In genomic region chr7:99372275-99373085, GRCh38 we compare ENCODE assay signal across 1 cellular context.
A peak's percentile ranks its signal among the peaks of the same experiment; 100 is the strongest.
TF ChIP-seq lines count a peak whose summit lies in the region.

No MANE protein-coding gene starts in this region.

TF ChIP-seq in HepG2, 621 proteins besides CTCF, POLR2A, EP300 and RAD21 (continued from another document and continues in another):
- TF ChIP-seq SRSF9 (IDR thresholded peaks at IDR 0.05; ENCODE audit: borderline replicate concordance, insufficient read depth, low read depth, low read length, poor library complexity, severe bottlenecking) (no peak), TOE1 (CRISPR knock-in tag; IDR thresholded peaks at IDR 0.05) (no peak), ZNF205 (CRISPR knock-in tag; IDR thresholded peaks at IDR 0.05) (no peak; the same call in 1 of the 2 replicates), ZMYM3 (CRISPR knock-in tag; IDR thresholded peaks at IDR 0.05) (peak; percentile 59; the same call in 1 of the 2 replicates), TBX3 (IDR thresholded peaks at IDR 0.05; ENCODE audit: borderline replicate concordance) (no peak), SOX5 (CRISPR knock-in tag; IDR thresholded peaks at IDR 0.05; ENCODE audit: borderline replicate concordance) (peak; percentile 61; the same call in 1 of the 2 replicates), ZNF781 (CRISPR knock-in tag; IDR thresholded peaks at IDR 0.05; ENCODE audit: borderline replicate concordance, not compliant biosample characterization) (no peak), ZNF235 (CRISPR knock-in tag; IDR thresholded peaks at IDR 0.05; ENCODE audit: borderline replicate concordance) (no peak), IKZF1 (IDR thresholded peaks at IDR 0.05) (no peak), RBFOX2 (IDR thresholded peaks at IDR 0.05; ENCODE audit: low read depth, low read length) (no peak), RNF219 (CRISPR knock-in tag; IDR thresholded peaks at IDR 0.05) (no peak), HMG20B (CRISPR knock-in tag; conservative IDR thresholded peaks at IDR 0.05) (peak; percentile 85), ONECUT2 (CRISPR knock-in tag; IDR thresholded peaks at IDR 0.05) (no peak), ZNF780A (CRISPR knock-in tag; IDR thresholded peaks at IDR 0.05) (no peak), ZNF138 (CRISPR knock-in tag; IDR thresholded peaks at IDR 0.05; ENCODE audit: low read depth) (no peak), ZNF546 (CRISPR knock-in tag; conservative IDR thresholded peaks at IDR 0.05) (no peak), SIX4 (CRISPR knock-in tag; IDR thresholded peaks at IDR 0.05) (no peak), NFRKB (IDR thresholded peaks at IDR 0.05) (no peak), ZNF773 (CRISPR knock-in tag; IDR thresholded peaks at IDR 0.05; ENCODE audit: borderline replicate concordance) (no peak), POLR2G (IDR thresholded peaks at IDR 0.05; ENCODE audit: low read depth, low read length) (peak; percentile 78), ETV5 (CRISPR knock-in tag; IDR thresholded peaks at IDR 0.05; ENCODE audit: borderline replicate concordance) (peak; percentile 60), ZFP36L1 (CRISPR knock-in tag; IDR thresholded peaks at IDR 0.05) (no peak), KLF13 (CRISPR knock-in tag; IDR thresholded peaks at IDR 0.05) (no peak), ZNF143 (CRISPR knock-in tag; IDR thresholded peaks at IDR 0.05) (no peak), ZNF567 (CRISPR knock-in tag; IDR thresholded peaks at IDR 0.05; ENCODE audit: borderline replicate concordance) (no peak), ZNF253 (CRISPR knock-in tag; IDR thresholded peaks at IDR 0.05; ENCODE audit: borderline replicate concordance) (no peak), ZSCAN20 (CRISPR knock-in tag; IDR thresholded peaks at IDR 0.05; ENCODE audit: borderline replicate concordance) (no peak), CEBPZ (IDR thresholded peaks at IDR 0.05; ENCODE audit: low read length) (no peak)
- TF ChIP-seq, protein P1, sequence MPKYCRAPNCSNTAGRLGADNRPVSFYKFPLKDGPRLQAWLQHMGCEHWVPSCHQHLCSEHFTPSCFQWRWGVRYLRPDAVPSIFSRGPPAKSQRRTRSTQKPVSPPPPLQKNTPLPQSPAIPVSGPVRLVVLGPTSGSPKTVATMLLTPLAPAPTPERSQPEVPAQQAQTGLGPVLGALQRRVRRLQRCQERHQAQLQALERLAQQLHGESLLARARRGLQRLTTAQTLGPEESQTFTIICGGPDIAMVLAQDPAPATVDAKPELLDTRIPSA (CRISPR knock-in tag; IDR thresholded peaks at IDR 0.05; ENCODE audit: borderline replicate concordance) = no peak
- TF ChIP-seq, protein P2, sequence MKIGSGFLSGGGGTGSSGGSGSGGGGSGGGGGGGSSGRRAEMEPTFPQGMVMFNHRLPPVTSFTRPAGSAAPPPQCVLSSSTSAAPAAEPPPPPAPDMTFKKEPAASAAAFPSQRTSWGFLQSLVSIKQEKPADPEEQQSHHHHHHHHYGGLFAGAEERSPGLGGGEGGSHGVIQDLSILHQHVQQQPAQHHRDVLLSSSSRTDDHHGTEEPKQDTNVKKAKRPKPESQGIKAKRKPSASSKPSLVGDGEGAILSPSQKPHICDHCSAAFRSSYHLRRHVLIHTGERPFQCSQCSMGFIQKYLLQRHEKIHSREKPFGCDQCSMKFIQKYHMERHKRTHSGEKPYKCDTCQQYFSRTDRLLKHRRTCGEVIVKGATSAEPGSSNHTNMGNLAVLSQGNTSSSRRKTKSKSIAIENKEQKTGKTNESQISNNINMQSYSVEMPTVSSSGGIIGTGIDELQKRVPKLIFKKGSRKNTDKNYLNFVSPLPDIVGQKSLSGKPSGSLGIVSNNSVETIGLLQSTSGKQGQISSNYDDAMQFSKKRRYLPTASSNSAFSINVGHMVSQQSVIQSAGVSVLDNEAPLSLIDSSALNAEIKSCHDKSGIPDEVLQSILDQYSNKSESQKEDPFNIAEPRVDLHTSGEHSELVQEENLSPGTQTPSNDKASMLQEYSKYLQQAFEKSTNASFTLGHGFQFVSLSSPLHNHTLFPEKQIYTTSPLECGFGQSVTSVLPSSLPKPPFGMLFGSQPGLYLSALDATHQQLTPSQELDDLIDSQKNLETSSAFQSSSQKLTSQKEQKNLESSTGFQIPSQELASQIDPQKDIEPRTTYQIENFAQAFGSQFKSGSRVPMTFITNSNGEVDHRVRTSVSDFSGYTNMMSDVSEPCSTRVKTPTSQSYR (CRISPR knock-in tag; IDR thresholded peaks at IDR 0.05; ENCODE audit: borderline replicate concordance) = no peak
- TF ChIP-seq, protein P3, sequence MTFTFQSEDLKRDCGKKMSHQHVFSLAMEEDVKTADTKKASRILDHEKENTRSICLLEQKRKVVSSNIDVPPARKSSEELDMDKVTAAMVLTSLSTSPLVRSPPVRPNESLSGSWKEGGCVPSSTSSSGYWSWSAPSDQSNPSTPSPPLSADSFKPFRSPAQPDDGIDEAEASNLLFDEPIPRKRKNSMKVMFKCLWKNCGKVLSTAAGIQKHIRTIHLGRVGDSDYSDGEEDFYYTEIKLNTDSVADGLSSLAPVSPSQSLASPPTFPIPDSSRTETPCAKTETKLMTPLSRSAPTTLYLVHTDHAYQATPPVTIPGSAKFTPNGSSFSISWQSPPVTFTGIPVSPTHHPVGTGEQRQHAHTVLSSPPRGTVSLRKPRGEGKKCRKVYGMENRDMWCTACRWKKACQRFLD (CRISPR knock-in tag; IDR thresholded peaks at IDR 0.05; ENCODE audit: borderline replicate concordance) = no peak
- TF ChIP-seq, protein P4, sequence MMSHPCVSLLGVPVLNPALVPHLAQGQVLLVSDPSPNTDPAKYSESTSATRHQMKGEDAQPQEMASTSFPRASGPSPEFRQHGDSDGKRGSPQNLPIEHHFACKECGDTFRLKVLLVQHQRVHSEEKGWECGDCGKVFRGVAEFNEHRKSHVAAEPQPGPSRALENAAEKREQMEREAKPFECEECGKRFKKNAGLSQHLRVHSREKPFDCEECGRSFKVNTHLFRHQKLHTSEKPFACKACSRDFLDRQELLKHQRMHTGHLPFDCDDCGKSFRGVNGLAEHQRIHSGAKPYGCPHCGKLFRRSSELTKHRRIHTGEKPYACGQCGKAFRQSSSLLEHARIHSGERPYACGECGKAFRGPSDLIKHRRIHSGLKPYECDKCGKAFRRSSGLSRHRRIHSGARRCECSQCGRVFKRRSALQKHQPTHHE (CRISPR knock-in tag; IDR thresholded peaks at IDR 0.05; ENCODE audit: borderline replicate concordance) = no peak
- TF ChIP-seq, protein P5, sequence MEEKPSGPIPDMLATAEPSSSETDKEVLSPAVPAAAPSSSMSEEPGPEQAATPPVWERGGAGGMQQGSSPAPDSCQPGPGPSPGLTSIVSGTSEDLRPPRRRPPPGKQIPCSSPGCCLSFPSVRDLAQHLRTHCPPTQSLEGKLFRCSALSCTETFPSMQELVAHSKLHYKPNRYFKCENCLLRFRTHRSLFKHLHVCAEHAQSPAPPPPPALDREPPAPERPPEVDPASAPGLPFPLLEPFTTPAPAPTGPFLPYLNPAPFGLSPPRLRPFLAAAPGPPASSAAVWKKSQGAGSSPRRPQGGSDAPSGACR (CRISPR knock-in tag; IDR thresholded peaks at IDR 0.05) = peak; percentile 65; the same call in 1 of the 2 replicates
- TF ChIP-seq, protein P6, sequence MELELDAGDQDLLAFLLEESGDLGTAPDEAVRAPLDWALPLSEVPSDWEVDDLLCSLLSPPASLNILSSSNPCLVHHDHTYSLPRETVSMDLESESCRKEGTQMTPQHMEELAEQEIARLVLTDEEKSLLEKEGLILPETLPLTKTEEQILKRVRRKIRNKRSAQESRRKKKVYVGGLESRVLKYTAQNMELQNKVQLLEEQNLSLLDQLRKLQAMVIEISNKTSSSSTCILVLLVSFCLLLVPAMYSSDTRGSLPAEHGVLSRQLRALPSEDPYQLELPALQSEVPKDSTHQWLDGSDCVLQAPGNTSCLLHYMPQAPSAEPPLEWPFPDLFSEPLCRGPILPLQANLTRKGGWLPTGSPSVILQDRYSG (CRISPR knock-in tag; IDR thresholded peaks at IDR 0.05) = no peak
- TF ChIP-seq, protein P7, sequence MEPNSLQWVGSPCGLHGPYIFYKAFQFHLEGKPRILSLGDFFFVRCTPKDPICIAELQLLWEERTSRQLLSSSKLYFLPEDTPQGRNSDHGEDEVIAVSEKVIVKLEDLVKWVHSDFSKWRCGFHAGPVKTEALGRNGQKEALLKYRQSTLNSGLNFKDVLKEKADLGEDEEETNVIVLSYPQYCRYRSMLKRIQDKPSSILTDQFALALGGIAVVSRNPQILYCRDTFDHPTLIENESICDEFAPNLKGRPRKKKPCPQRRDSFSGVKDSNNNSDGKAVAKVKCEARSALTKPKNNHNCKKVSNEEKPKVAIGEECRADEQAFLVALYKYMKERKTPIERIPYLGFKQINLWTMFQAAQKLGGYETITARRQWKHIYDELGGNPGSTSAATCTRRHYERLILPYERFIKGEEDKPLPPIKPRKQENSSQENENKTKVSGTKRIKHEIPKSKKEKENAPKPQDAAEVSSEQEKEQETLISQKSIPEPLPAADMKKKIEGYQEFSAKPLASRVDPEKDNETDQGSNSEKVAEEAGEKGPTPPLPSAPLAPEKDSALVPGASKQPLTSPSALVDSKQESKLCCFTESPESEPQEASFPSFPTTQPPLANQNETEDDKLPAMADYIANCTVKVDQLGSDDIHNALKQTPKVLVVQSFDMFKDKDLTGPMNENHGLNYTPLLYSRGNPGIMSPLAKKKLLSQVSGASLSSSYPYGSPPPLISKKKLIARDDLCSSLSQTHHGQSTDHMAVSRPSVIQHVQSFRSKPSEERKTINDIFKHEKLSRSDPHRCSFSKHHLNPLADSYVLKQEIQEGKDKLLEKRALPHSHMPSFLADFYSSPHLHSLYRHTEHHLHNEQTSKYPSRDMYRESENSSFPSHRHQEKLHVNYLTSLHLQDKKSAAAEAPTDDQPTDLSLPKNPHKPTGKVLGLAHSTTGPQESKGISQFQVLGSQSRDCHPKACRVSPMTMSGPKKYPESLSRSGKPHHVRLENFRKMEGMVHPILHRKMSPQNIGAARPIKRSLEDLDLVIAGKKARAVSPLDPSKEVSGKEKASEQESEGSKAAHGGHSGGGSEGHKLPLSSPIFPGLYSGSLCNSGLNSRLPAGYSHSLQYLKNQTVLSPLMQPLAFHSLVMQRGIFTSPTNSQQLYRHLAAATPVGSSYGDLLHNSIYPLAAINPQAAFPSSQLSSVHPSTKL (CRISPR knock-in tag; IDR thresholded peaks at IDR 0.05) = peak; percentile 79
